20 cellular contexts compared by ENCODE assay signal in the genomic region with DNA sequence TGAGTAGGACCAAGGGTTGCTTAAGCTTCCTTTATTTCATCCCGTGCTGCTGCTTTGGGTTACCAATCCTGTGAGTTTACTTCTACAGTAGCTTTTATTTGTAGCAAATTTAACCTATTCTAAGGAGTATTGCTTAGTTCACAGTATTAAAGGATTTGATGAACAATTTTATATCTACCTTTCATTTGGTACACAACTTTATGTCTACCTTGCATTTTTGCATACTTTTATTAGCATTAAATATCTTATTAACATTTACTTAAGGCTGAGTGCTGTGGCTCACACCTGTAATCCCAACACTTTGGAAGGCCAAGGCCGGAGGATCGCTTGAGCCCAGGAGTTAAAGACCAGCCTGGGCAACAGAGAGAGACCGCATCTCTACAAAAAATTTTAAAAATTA.
"Had no signal": no experiment of that assay in that cellular context is flagged by ENCODE, and none has a peak within 500 bp of the region (broad histone marks: within the 10 kb centered on the region; RNA-seq: fewer than 3 reads in every experiment).

No MANE protein-coding gene starts in this region.

- H3K9ac ChIP-seq: SK-N-SH had no signal

- H3K4me2 ChIP-seq: SK-N-SH had no signal

- H3K27ac ChIP-seq: RWPE1 had no signal

- ATAC-seq: T-cell had no signal

- H3K27me3 Mint-ChIP-seq: T-cell had no signal

- H3K4me3 Mint-ChIP-seq: T-cell had no signal

- H3K9me3 Mint-ChIP-seq: T-cell had no signal

- H3K27ac Mint-ChIP-seq: T-cell had no signal

- H3K9me3 ChIP-seq: SK-N-SH had no signal

- DNase-seq: Karpas-422, KG1, MM.1S, NCI-H1048, NCI-H1105, NCI-H1417, NCI-H1436 treated with DMSO at 0.1 percent for 48 hours, NCI-H1694, NCI-H187 treated with DMSO at 0.1 percent for 48 hours, NCI-H2029 treated with DMSO at 0.1 percent for 48 hours, NCI-H2107, NCI-H2227 treated with DMSO at 0.1 percent for 48 hours, NCI-H524 treated with DMSO at 0.1 percent for 48 hours, NCI-H69, NCI-H774, SHP77, SK-N-SH, SW 1271, T-cell had no signal
